ENCODE assay signal across 8 cellular contexts in the genomic region with DNA sequence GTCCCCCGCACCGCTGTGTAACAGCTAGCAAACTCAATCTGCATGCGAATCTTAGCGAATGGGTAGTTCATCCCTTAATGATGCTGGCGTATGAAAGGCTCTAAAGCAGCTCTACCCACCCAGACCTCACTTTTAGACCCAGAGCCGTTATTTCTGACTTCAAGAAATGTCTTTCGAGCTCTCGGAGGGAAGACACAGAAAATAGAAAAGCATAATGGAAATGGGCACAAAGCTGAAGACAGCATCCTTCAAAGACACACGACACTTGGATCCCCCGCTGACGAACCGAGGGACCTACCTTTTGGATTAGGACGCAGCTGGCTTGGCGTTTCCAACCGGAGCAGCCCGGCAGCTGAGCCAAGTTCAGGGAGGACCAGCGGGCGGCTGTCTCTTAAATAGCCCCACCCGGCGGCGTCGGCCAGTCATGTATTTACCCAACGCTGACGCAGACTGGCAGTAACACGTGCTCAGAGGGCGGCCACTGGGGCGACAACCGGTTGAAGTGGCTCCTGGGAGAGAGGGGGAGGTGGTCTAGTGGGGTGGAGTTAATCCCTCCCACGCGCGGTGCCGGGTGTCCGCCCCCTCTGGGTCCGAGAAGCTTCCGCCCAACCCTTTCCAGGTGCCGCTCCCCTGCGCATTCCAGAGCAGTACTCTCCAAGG. TPM values are rescaled to one million over a fixed set of nuclear protein-coding genes. Genes with fewer than 3 reads are reported as not detected.
DNase-seq lines count a peak whose midpoint lies in the region; ATAC-seq, FAIRE-seq and TF ChIP-seq lines count a peak whose summit lies in the region.

No MANE protein-coding gene starts in this region.

- no peak overlapping the region for H3K27ac ChIP-seq in ACC112 (ENCODE audit: low read depth, low read length)

- H3K27me3 Mint-ChIP-seq in memory B cell = peaks cover 26% of the 10 kb centered on the region

- peak overlapping the region; percentile 47; the same call in 1 of the 2 replicates for H3K4me3 ChIP-seq in ACC112 (ENCODE audit: low read depth, low read length)
- no peak overlapping the region for H3K4me3 ChIP-seq in bronchial epithelial cell (ENCODE audit: low read depth, low read length)

- CTCF ChIA-PET in GM10248 (lab: Yijun Ruan, JAX) = interaction anchor here (4.4 kb wide), 1 partner anchor 16 kb away, joined by 35 read pairs; no protein-coding TSS in a partner anchor

- no peak overlapping the region for H3K27ac Mint-ChIP-seq in memory B cell

- peak; percentile 11 for DNase-seq in HT1080 (ENCODE audit: low read depth)
- DNase-seq in bronchial epithelial cell (ENCODE audit: low read depth) = peak; percentile 60
- DNase-seq in memory B cell (ENCODE audit: low spot score in 2 of 2) = no peak
- no peak for DNase-seq in A172 (ENCODE audit: low spot score)
- no peak for DNase-seq in NCI-H226
- DNase-seq in GM10248 (ENCODE audit: extremely low spot score) = no peak

- no peak for FAIRE-seq in bronchial epithelial cell (lab: Jason Lieb, UNC)

- H3K36me3 ChIP-seq in ACC112 (ENCODE audit: insufficient read depth, low read length) (no peaks in the 10 kb centered on the region), bronchial epithelial cell (ENCODE audit: control insufficient read depth, insufficient read depth, low read length) (no peaks in the 10 kb centered on the region)

- peaks cover 6% of the 10 kb centered on the region for H3K4me1 ChIP-seq in ACC112 (ENCODE audit: control insufficient read depth, insufficient read depth, low read length, unreplicated experiment)

- H3K9me3 Mint-ChIP-seq in memory B cell = peaks cover 3% of the 10 kb centered on the region

- no peak overlapping the region for H2AFZ ChIP-seq in ACC112 (ENCODE audit: low read length, unreplicated experiment)

- no peak for TF ChIP-seq CTCF in bronchial epithelial cell (IDR thresholded peaks at IDR 0.05; ENCODE audit: insufficient read depth, low read length, severe bottlenecking)
- no peak for TF ChIP-seq CTCF in GM10248 (IDR thresholded peaks at IDR 0.05; ENCODE audit: control extremely low read depth, extremely low read depth, low read depth, missing control alignments)

- no peaks in the 10 kb centered on the region for H3K36me3 Mint-ChIP-seq in memory B cell

- H3K79me2 ChIP-seq in ACC112 (ENCODE audit: control insufficient read depth, insufficient read depth, low read length, unreplicated experiment) = no peaks in the 10 kb centered on the region

- ATAC-seq in memory B cell (ENCODE audit: low read depth) (peak; percentile 35), GM19351 (IDR thresholded peaks at IDR 0.05; ENCODE audit: unreplicated experiment) (no peak)

- POLR2A ChIA-PET in GM10248 (lab: Yijun Ruan, JAX) = no interaction called here

- no peak overlapping the region for H3K4me3 Mint-ChIP-seq in memory B cell

- peaks cover 3% of the 10 kb centered on the region for H3K4me1 Mint-ChIP-seq in memory B cell

- H3K27me3 ChIP-seq in ACC112 (ENCODE audit: insufficient read depth, low read length) = peaks cover 85% of the 10 kb centered on the region
- H3K27me3 ChIP-seq in bronchial epithelial cell (ENCODE audit: control insufficient read depth, insufficient read depth, low read length) = peaks cover 22% of the 10 kb centered on the region

RNA-seq across cellular contexts. Expression of gene CCK, which starts 1.5 kb away (rescaled TPM):
- total RNA-seq in HT1080 (2014; rRNA removed; shearing (Covaris generic)) = 1.1 TPM in 1 of 2 replicates, not detected in the other
- polyA plus RNA-seq in HT1080 (2015; cell fraction: cytosol; rRNA removed) = not detected in 2 replicates
- polyA plus RNA-seq in HT1080 (2015; cell fraction: nucleus; rRNA removed) = 0.36 TPM in 1 of 2 replicates, not detected in the other
- total RNA-seq in bronchial epithelial cell = 1.1 and 2.7 TPM in 2 replicates
- not detected in 2 replicates for total RNA-seq in A172 (2014; rRNA removed; shearing (Covaris generic))

Comparison
In these comparisons a context has a peak if more than half of its experiments do, and no peak if none do; other contexts are left out.
1. DNase-seq: peak in HT1080 (single experiment) and bronchial epithelial cell (single experiment); none in memory B cell (0 of 2), A172 (single experiment), NCI-H226 (single experiment) and GM10248 (single experiment).